ENCODE assay signal across 8 cellular contexts in genomic region chr19:12913011-12913561, GRCh38. TPM values are rescaled to one million over a fixed set of nuclear protein-coding genes. Genes with fewer than 3 reads are reported as not detected.
A peak's percentile ranks its signal among the peaks of the same experiment; 100 is the strongest.
DNase-seq lines count a peak whose midpoint lies in the region; ATAC-seq and TF ChIP-seq lines count a peak whose summit lies in the region.

No MANE protein-coding gene starts in this region.

- intact Hi-C loops in MCF 10A (cut with micrococcal nuclease), result no loop called here

- no peak for TF ChIP-seq EP300 in SK-N-SH (IDR thresholded peaks at IDR 0.05; ENCODE audit: borderline replicate concordance in 1 of 2, low read depth in 1 of 2, low read length in 1 of 2)
- TF ChIP-seq EP300 in gastroesophageal sphincter (IDR thresholded peaks at IDR 0.05), result no peak

- H3K4me3 Mint-ChIP-seq in MCF 10A (ENCODE audit: unreplicated experiment), result no peak overlapping the region

- H3K27ac ChIP-seq in SK-N-SH (ENCODE audit: low read depth in 2 of 2, low read length in 1 of 2) (peak overlapping the region in 1 of 2 experiments; percentile 78; a peak in 2 of 4 replicates), gastroesophageal sphincter (peak overlapping the region; percentile 57 to 87 (median 86))

- peaks cover 5 to 22% of the 10 kb centered on the region in 2 experiments; a peak in 3 of 4 replicates for H3K4me1 ChIP-seq in SK-N-SH (ENCODE audit: control insufficient read depth in 1 of 2, insufficient read depth in 2 of 2, low read depth in 1 of 2, low read length in 1 of 2)
- peaks cover 0 to 29% (median 6%) of the 10 kb centered on the region in 3 donors for H3K4me1 ChIP-seq in gastroesophageal sphincter

- H3K27ac Mint-ChIP-seq in MCF 10A (ENCODE audit: low read depth, unreplicated experiment), result no peak overlapping the region

- peak; percentile 98 for ATAC-seq in gastroesophageal sphincter
- no peak for ATAC-seq in GM21367 (IDR thresholded peaks at IDR 0.05; ENCODE audit: unreplicated experiment)
- no peak for ATAC-seq in GM18502 (IDR thresholded peaks at IDR 0.05; ENCODE audit: poor library complexity, unreplicated experiment)

- H3K36me3 Mint-ChIP-seq in MCF 10A (ENCODE audit: insufficient read depth, unreplicated experiment), result no peaks in the 10 kb centered on the region

- TF ChIP-seq CTCF in MCF 10A (IDR thresholded peaks at IDR 0.05; ENCODE audit: unreplicated experiment), result no peak
- TF ChIP-seq CTCF in SK-N-SH (IDR thresholded peaks at IDR 0.05), result no peak
- TF ChIP-seq CTCF in gastroesophageal sphincter (IDR thresholded peaks at IDR 0.05), result no peak

- no TSS peak for BruUV-seq in MCF 10A (replicated peaks; lab: Mats Ljungman, UMichigan)

- no peaks in the 10 kb centered on the region for H3K36me3 ChIP-seq in SK-N-SH (replicated peaks in 1 of 2; ENCODE audit: control insufficient read depth in 1 of 2, insufficient read depth in 2 of 2, low read length in 1 of 2)
- no peaks in the 10 kb centered on the region for H3K36me3 ChIP-seq in gastroesophageal sphincter

- H3K27me3 ChIP-seq in SK-N-SH (ENCODE audit: insufficient read depth) (no peaks in the 10 kb centered on the region), gastroesophageal sphincter (no peaks in the 10 kb centered on the region)

- no peaks in the 10 kb centered on the region for H3K27me3 Mint-ChIP-seq in MCF 10A (ENCODE audit: insufficient read depth, unreplicated experiment)

- no peaks in the 10 kb centered on the region for H4K20me1 ChIP-seq in SK-N-SH (ENCODE audit: insufficient read depth)

- H3K4me1 Mint-ChIP-seq in MCF 10A (ENCODE audit: insufficient read depth, unreplicated experiment), result no peaks in the 10 kb centered on the region

- H3K79me2 ChIP-seq in SK-N-SH (ENCODE audit: insufficient read depth), result no peaks in the 10 kb centered on the region

- WGBS in SK-N-SH (ENCODE audit: low lambda C conversion rate), result 30% methylated on average over 20 of the region's 22 CpGs
- 13 to 17% methylated on average over 1 to 10 of the region's 22 CpGs for WGBS in gastroesophageal sphincter (ENCODE audit: low coverage in 1 of 2), 2 donors

- no peak overlapping the region for H3K4me2 ChIP-seq in SK-N-SH

- in situ Hi-C loops in T47D (cut with HindIII; ENCODE audit: low pct_unique_long_range_greater_than_20kb, low sequenced_read_pairs), result no loop called here

- H3K9ac ChIP-seq in SK-N-SH, result no peak overlapping the region

- DNase-seq in T47D (ENCODE audit: low read depth in 1 of 2, low spot score in 1 of 2) (peak; percentile 55 to 84), MCF 10A (ENCODE audit: unreplicated experiment) (no peak), SK-N-SH (peak; percentile 77), occipital lobe (lab: John Stamatoyannopoulos, UW) (peak; percentile 68)
- DNase-seq in stimulated activated CD4-positive, alpha-beta T cell treated with anti-CD3 and anti-CD28 coated beads, Interleukin-15, amount 100 ng/mL, for 24 hours, result no peak

- CTCF ChIA-PET in MCF 10A (lab: Yijun Ruan, JAX) (no interaction called here), SK-N-SH (lab: Yijun Ruan, JAX) (interaction anchor here (1.0 to 1.9 kb wide), 7 partner anchors 11 to 153 kb away, joined by 3 to 6 read pairs (median 4); partner anchors contain the start of gene GCDH)

- POLR2A ChIA-PET in MCF 10A (lab: Yijun Ruan, JAX) (interaction anchor here (0.7 kb wide), 4 partner anchors 9 to 1110 kb away, joined by 3 to 4 read pairs (median 4); no protein-coding TSS in a partner anchor), SK-N-SH (lab: Yijun Ruan, JAX) (interaction anchor here (0.7 to 1.7 kb wide), 10 partner anchors 11 to 42 kb away, joined by 3 to 10 read pairs (median 4); partner anchors contain the start of genes CALR, FARSA and GCDH)

- H3K4me3 ChIP-seq in SK-N-SH (ENCODE audit: low read depth in 2 of 2, low read length in 1 of 2) (no peak overlapping the region), gastroesophageal sphincter (peak overlapping the region in 1 of 2 donors; percentile 33)

- no peaks in the 10 kb centered on the region for H3K9me2 ChIP-seq in SK-N-SH

- H3K9me3 Mint-ChIP-seq in MCF 10A (ENCODE audit: unreplicated experiment), result no peaks in the 10 kb centered on the region

- peak overlapping the region; percentile 5; the same call in 1 of the 2 replicates for H2AFZ ChIP-seq in SK-N-SH (ENCODE audit: low read depth)

- no peak for TF ChIP-seq RAD21 in SK-N-SH (IDR thresholded peaks at IDR 0.05; ENCODE audit: low read length)

- no peak for TF ChIP-seq POLR2A in gastroesophageal sphincter (IDR thresholded peaks at IDR 0.05)

- no peaks in the 10 kb centered on the region for H3F3A ChIP-seq in SK-N-SH (replicated peaks; ENCODE audit: insufficient read depth)

- no peaks in the 10 kb centered on the region for H3K9me3 ChIP-seq in SK-N-SH
- H3K9me3 ChIP-seq in gastroesophageal sphincter, result no peaks in the 10 kb centered on the region

TF ChIP-seq in SK-N-SH, 30 proteins besides CTCF, POLR2A, EP300 and RAD21:
- TF ChIP-seq NFIC (IDR thresholded peaks at IDR 0.05; ENCODE audit: borderline replicate concordance) (0 out of 2 replicates have a peak, but pooled peaks have one; percentile 34), FOXJ3 (CRISPR knock-in tag; IDR thresholded peaks at IDR 0.05) (0 out of 2 replicates have a peak, but pooled peaks have one; percentile 18), SMC3 (IDR thresholded peaks at IDR 0.05; ENCODE audit: low read depth, low read length) (no peak), MXI1 (IDR thresholded peaks at IDR 0.05; ENCODE audit: low read depth, low read length) (peak; percentile 17; the same call in 1 of the 2 replicates)
TF ChIP-seq in SK-N-SH: peak in this region for 3.

RNA-seq across cellular contexts. Expression of gene SYCE2, which starts 6.0 kb away (rescaled TPM):
- total RNA-seq in MCF 10A (2022) (0.83 and 0.91 TPM in 2 replicates), gastroesophageal sphincter (under 1 TPM in 1 of 4 donors, not detected in 3; 0.62 TPM), occipital lobe (not detected)
- 0.44 and 1.1 TPM in 2 replicates for polyA plus RNA-seq in SK-N-SH (2012; rRNA removed)
- 0.58 and 0.68 TPM in 2 replicates for polyA plus RNA-seq in SK-N-SH (2012; cell fraction: cytosol; rRNA removed)
- 0.29 and 0.36 TPM in 2 replicates for polyA plus RNA-seq in SK-N-SH (2012; cell fraction: nucleus; rRNA removed)

RNA-seq across cellular contexts. Expression of gene FARSA, which starts 20.4 kb away (rescaled TPM):
- total RNA-seq in MCF 10A (2022) (78.6 and 107 TPM in 2 replicates), gastroesophageal sphincter (10 to 100 TPM; 32.2 to 36.1 (median 33.2) TPM), occipital lobe (46.8 TPM)
- polyA plus RNA-seq in SK-N-SH (2012; rRNA removed), result 56.8 and 170 TPM in 2 replicates
- polyA plus RNA-seq in SK-N-SH (2012; cell fraction: cytosol; rRNA removed), result 106 and 113 TPM in 2 replicates
- 237 and 401 TPM in 2 replicates for polyA plus RNA-seq in SK-N-SH (2012; cell fraction: nucleus; rRNA removed)

RNA-seq across cellular contexts. Expression of gene GCDH, which starts 22.1 kb away (rescaled TPM):
- 22.9 and 38.0 TPM in 2 replicates for total RNA-seq in MCF 10A (2022)
- 29.4 and 36.6 TPM in 2 replicates for polyA plus RNA-seq in SK-N-SH (2012; rRNA removed)
- polyA plus RNA-seq in SK-N-SH (2012; cell fraction: cytosol; rRNA removed), result 13.4 and 24.8 TPM in 2 replicates
- polyA plus RNA-seq in SK-N-SH (2012; cell fraction: nucleus; rRNA removed), result 63.5 and 74.5 TPM in 2 replicates
- 10 to 100 TPM; 46.7 to 87.6 (median 56.3) TPM for total RNA-seq in gastroesophageal sphincter
- 14.7 TPM for total RNA-seq in occipital lobe

RNA-seq across cellular contexts. Expression of gene CALR, which starts 25.3 kb away (rescaled TPM):
- total RNA-seq in MCF 10A (2022) (792 and 1,042 TPM in 2 replicates), gastroesophageal sphincter (100 to 1,000 TPM; 218 to 410 (median 280) TPM), occipital lobe (280 TPM)
- 1,316 and 1,334 TPM in 2 replicates for polyA plus RNA-seq in SK-N-SH (2012; rRNA removed)
- polyA plus RNA-seq in SK-N-SH (2012; cell fraction: cytosol; rRNA removed), result 1,211 and 1,253 TPM in 2 replicates
- polyA plus RNA-seq in SK-N-SH (2012; cell fraction: nucleus; rRNA removed), result 904 and 910 TPM in 2 replicates

RNA-seq across cellular contexts. Expression of gene KLF1, which starts 26.1 kb away (rescaled TPM):
- total RNA-seq in MCF 10A (2022), result not detected in 2 replicates
- polyA plus RNA-seq in SK-N-SH (2012; rRNA removed), result not detected in 2 replicates
- not detected in 2 replicates for polyA plus RNA-seq in SK-N-SH (2012; cell fraction: cytosol; rRNA removed)
- not detected in 2 replicates for polyA plus RNA-seq in SK-N-SH (2012; cell fraction: nucleus; rRNA removed)
- total RNA-seq in gastroesophageal sphincter, result not detected
- 0.31 TPM for total RNA-seq in occipital lobe

Comparison
In these comparisons a context has a peak if more than half of its experiments do, and no peak if none do; other contexts are left out.
1. DNase-seq: peak in T47D (2 of 2), SK-N-SH (single experiment) and occipital lobe (single experiment); none in MCF 10A (single experiment) and stimulated activated CD4-positive, alpha-beta T cell treated with anti-CD3 and anti-CD28 coated beads, Interleukin-15, amount 100 ng/mL, for 24 hours (single experiment).